Comparison of ENCODE assay signal across 12 cellular contexts in the genomic region with DNA sequence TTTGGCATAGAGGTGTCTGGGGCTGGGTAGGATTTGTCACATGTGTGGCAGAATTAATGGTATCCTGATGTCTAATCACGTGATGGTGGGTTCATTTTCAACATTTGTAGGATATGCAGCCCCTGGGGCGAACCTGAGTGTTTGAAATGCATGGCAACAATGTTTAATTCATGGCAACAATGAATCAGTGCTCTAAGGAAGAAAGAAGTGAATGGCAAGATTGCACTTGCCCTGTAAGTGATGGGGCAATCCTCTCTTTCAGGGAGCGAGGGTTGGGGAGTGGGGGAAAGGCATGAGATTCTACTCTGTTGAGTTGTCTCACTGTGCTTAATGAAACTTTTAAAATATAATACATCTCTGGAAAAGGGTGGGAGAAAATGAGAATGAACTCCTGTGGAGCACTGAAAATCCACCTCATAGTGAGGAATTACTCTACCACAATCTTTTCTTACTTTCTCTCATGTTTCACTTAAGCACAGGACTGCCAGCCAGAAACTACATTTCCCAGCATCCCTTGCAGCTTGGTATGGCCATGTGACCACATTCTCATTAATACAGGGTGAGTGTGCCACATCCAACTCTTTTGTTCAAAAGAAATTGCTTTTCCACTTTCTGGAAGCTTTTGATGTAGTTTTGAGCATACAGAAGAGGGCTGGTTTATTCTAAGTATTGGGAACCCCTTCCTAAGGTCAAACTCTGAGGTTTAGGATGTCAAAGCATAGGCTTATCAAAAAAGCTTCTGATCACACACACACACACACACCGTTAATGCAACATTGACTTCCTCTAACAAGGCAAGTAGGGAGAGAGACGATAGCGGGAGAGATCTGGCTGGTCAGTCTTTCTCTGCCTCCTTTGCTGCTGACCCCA.
A peak's percentile ranks its signal among the peaks of the same experiment; 100 is the strongest.
DNase-seq lines count a peak whose midpoint lies in the region; ATAC-seq and TF ChIP-seq lines count a peak whose summit lies in the region.
"Had no signal": no experiment of that assay in that cellular context is flagged by ENCODE, and none has a peak within 500 bp of the region (broad histone marks: within the 10 kb centered on the region; RNA-seq: fewer than 3 reads in every experiment).

No MANE protein-coding gene starts in this region.

- intact Hi-C loops in dendritic cell treated with granulocyte-macrophage colony-stimulating factor and Interleukin-4, amounts not matched to agents 40 ng/mL and 50 ng/mL, for 4 days (cut with micrococcal nuclease): no loop called here

- peaks cover 35% of the 10 kb centered on the region for H3K4me1 Mint-ChIP-seq in dendritic cell treated with granulocyte-macrophage colony-stimulating factor and Interleukin-4, amounts not matched to agents 40 ng/mL and 50 ng/mL, for 4 days (ENCODE audit: low read depth)

- H3K27ac Mint-ChIP-seq in dendritic cell treated with granulocyte-macrophage colony-stimulating factor and Interleukin-4, amounts not matched to agents 40 ng/mL and 50 ng/mL, for 4 days: peak overlapping the region; percentile 68

- H3K36me3 Mint-ChIP-seq in dendritic cell treated with granulocyte-macrophage colony-stimulating factor and Interleukin-4, amounts not matched to agents 40 ng/mL and 50 ng/mL, for 4 days (ENCODE audit: low read depth): no peaks in the 10 kb centered on the region

- peaks cover 58 to 61% of the 10 kb centered on the region in 2 experiments for H3K4me1 ChIP-seq in neutrophil (ENCODE audit: control insufficient read depth in 1 of 2, insufficient read depth in 1 of 2, low read depth in 1 of 2, low read length in 1 of 2)
- H3K4me1 ChIP-seq: prostate gland had no signal

- no peaks in the 10 kb centered on the region for H3K27me3 ChIP-seq in neutrophil
- H3K27me3 ChIP-seq: adrenal gland, heart left ventricle had no signal

- no peak overlapping the region for H3K4me3 Mint-ChIP-seq in dendritic cell treated with granulocyte-macrophage colony-stimulating factor and Interleukin-4, amounts not matched to agents 40 ng/mL and 50 ng/mL, for 4 days

- H3K27me3 Mint-ChIP-seq in dendritic cell treated with granulocyte-macrophage colony-stimulating factor and Interleukin-4, amounts not matched to agents 40 ng/mL and 50 ng/mL, for 4 days: no peaks in the 10 kb centered on the region

- H3K9me3 Mint-ChIP-seq in dendritic cell treated with granulocyte-macrophage colony-stimulating factor and Interleukin-4, amounts not matched to agents 40 ng/mL and 50 ng/mL, for 4 days: no peaks in the 10 kb centered on the region

- DNase-seq in NOMO-1 (lab: John Stamatoyannopoulos, UW; ENCODE audit: unreplicated experiment in 2 of 2) (peak; percentile 21 to 38), NOMO-1 treated with dmso at 0.1 percent for 144 hours (lab: John Stamatoyannopoulos, UW; ENCODE audit: unreplicated experiment) (no peak), MV-4-11 (lab: John Stamatoyannopoulos, UW) (peak; percentile 13), AG20443 (ENCODE audit: low spot score) (no peak)
- DNase-seq: NCI-H2029 had no signal

- ATAC-seq in GM19395 (IDR thresholded peaks at IDR 0.05; ENCODE audit: unreplicated experiment) (no peak), GM18858 (IDR thresholded peaks at IDR 0.05; ENCODE audit: unreplicated experiment) (no peak)
- ATAC-seq: heart left ventricle had no signal

- peak overlapping the region in 1 of 2 experiments; percentile 3 for H3K4me3 ChIP-seq in neutrophil (ENCODE audit: low read depth in 1 of 2, low read length in 1 of 2)
- H3K4me3 ChIP-seq: adrenal gland, heart left ventricle, prostate gland had no signal

- TF ChIP-seq CTCF in neutrophil (IDR thresholded peaks at IDR 0.05): no peak

- no peaks in the 10 kb centered on the region for H3K36me3 ChIP-seq in neutrophil
- H3K36me3 ChIP-seq: adrenal gland, heart left ventricle, prostate gland had no signal

- H3K9me3 ChIP-seq in neutrophil: no peaks in the 10 kb centered on the region
- H3K9me3 ChIP-seq: adrenal gland, heart left ventricle, prostate gland had no signal

- H3K27ac ChIP-seq in neutrophil: peak overlapping the region; percentile 92
- H3K27ac ChIP-seq: adrenal gland, heart left ventricle, prostate gland had no signal

Comparison
In these comparisons a context has a peak if more than half of its experiments do, and no peak if none do; other contexts are left out.
1. DNase-seq: peak in NOMO-1 (2 of 2) and MV-4-11 (single experiment); none in NOMO-1 treated with dmso at 0.1 percent for 144 hours (single experiment) and AG20443 (single experiment).